Comparison of ENCODE assay signal across 13 cellular contexts in genomic region chr3:187963003-187963676, GRCh38.
A peak's percentile ranks its signal among the peaks of the same experiment; 100 is the strongest.
DNase-seq lines count a peak whose midpoint lies in the region; ATAC-seq and TF ChIP-seq lines count a peak whose summit lies in the region.
"Had no signal": no experiment of that assay in that cellular context is flagged by ENCODE, and none has a peak within 500 bp of the region (broad histone marks: within the 10 kb centered on the region; RNA-seq: fewer than 3 reads in every experiment).

No MANE protein-coding gene starts in this region.

- H3K4me3 Mint-ChIP-seq in type B pancreatic cell, result no peak overlapping the region

- H3K36me3 ChIP-seq in BLaER1 (no peaks in the 10 kb centered on the region), lower lobe of right lung (no peaks in the 10 kb centered on the region), PC-3 (ENCODE audit: low read depth, low read length) (no peaks in the 10 kb centered on the region)
- H3K36me3 ChIP-seq: gastroesophageal sphincter had no signal

- no peak overlapping the region for H2AFZ ChIP-seq in PC-3 (ENCODE audit: low read length)

- peaks cover 4% of the 10 kb centered on the region for H3K4me1 Mint-ChIP-seq in type B pancreatic cell (ENCODE audit: unreplicated experiment)

- H3K4me1 ChIP-seq in BLaER1 (peaks cover 97% of the 10 kb centered on the region), lower lobe of right lung (peaks cover 29% of the 10 kb centered on the region), PC-3 (ENCODE audit: insufficient read depth, low read length) (peaks cover 3% of the 10 kb centered on the region; the same call in 1 of the 2 replicates)

- CTCF ChIA-PET in PC-3 (lab: Charles Lee), result no interaction called here

- no TSS peak for BruUV-seq in PC-3 (replicated peaks; lab: Mats Ljungman, UMichigan)

- H3K27ac Mint-ChIP-seq in type B pancreatic cell, result no peak overlapping the region

- H3K79me2 ChIP-seq in PC-3 (ENCODE audit: low read length), result no peaks in the 10 kb centered on the region

- H3F3A ChIP-seq in PC-3 (ENCODE audit: low read length, unreplicated experiment), result no peaks in the 10 kb centered on the region

- H3K9ac ChIP-seq in BLaER1, result peak overlapping the region; percentile 43
- no peak overlapping the region for H3K9ac ChIP-seq in PC-3 (ENCODE audit: low read length)

- H3K27me3 ChIP-seq in BLaER1 (no peaks in the 10 kb centered on the region), lower lobe of right lung (ENCODE audit: low read depth) (no peaks in the 10 kb centered on the region), PC-3 (ENCODE audit: low read length) (no peaks in the 10 kb centered on the region)
- H3K27me3 ChIP-seq: gastroesophageal sphincter had no signal

- H3K9me2 ChIP-seq in PC-3 (replicated peaks; ENCODE audit: low read length), result no peaks in the 10 kb centered on the region

- peak overlapping the region; percentile 92 for H3K27ac ChIP-seq in BLaER1
- peak overlapping the region; percentile 51 for H3K27ac ChIP-seq in lower lobe of right lung
- H3K27ac ChIP-seq in PC-3 (ENCODE audit: low read length), result no peak overlapping the region
- H3K27ac ChIP-seq: C4-2B, VCaP had no signal

- TF ChIP-seq CTCF in lower lobe of right lung (IDR thresholded peaks at IDR 0.05), result no peak
- no peak for TF ChIP-seq CTCF in PC-3 (conservative IDR thresholded peaks at IDR 0.05; ENCODE audit: low read depth, low read length)
- TF ChIP-seq CTCF in type B pancreatic cell (conservative IDR thresholded peaks at IDR 0.05), result no peak

- H3K4me3 ChIP-seq in BLaER1, result no peak overlapping the region
- H3K4me3 ChIP-seq in lower lobe of right lung, result no peak overlapping the region
- no peak overlapping the region for H3K4me3 ChIP-seq in PC-3 (ENCODE audit: low read length)
- H3K4me3 ChIP-seq: gastroesophageal sphincter, K562 had no signal

- POLR2A ChIA-PET in PC-3 (lab: Charles Lee; ENCODE audit: unreplicated experiment), result no interaction called here

- H3K36me3 Mint-ChIP-seq in type B pancreatic cell, result no peaks in the 10 kb centered on the region

- H3K4me2 ChIP-seq in BLaER1 (peak overlapping the region; percentile 84), PC-3 (ENCODE audit: low read length) (no peak overlapping the region)

- ATAC-seq in GM18868 (IDR thresholded peaks at IDR 0.05; ENCODE audit: unreplicated experiment), result peak; percentile 84
- peak; percentile 70 for ATAC-seq in SK-N-SH treated with all-trans-retinoic acid at 6 μM for 48 hours
- no peak for ATAC-seq in lower lobe of right lung
- ATAC-seq in PC-3, result no peak
- ATAC-seq: K562 had no signal

- H3K9me3 Mint-ChIP-seq in type B pancreatic cell, result no peaks in the 10 kb centered on the region

- H3K9me3 ChIP-seq in BLaER1 (no peaks in the 10 kb centered on the region), lower lobe of right lung (no peaks in the 10 kb centered on the region), PC-3 (ENCODE audit: low read length) (no peaks in the 10 kb centered on the region)
- H3K9me3 ChIP-seq: gastroesophageal sphincter had no signal

- DNase-seq in lower lobe of right lung (no peak), PC-3 (no peak), posterior cingulate gyrus (no peak), type B pancreatic cell (ENCODE audit: extremely low spot score, unreplicated experiment) (no peak)
- DNase-seq: NCI-H2029, NCI-H774 had no signal

- peaks cover 7% of the 10 kb centered on the region for H3K27me3 Mint-ChIP-seq in type B pancreatic cell

- H4K20me1 ChIP-seq in BLaER1 (no peaks in the 10 kb centered on the region), PC-3 (ENCODE audit: low read length) (no peaks in the 10 kb centered on the region)

- intact Hi-C loops in lower lobe of right lung (cut with DNase I) (no loop called here), PC-3 (cut with micrococcal nuclease) (no loop called here), posterior cingulate gyrus (cut with DNase I) (no loop called here)

TF ChIP-seq in SK-N-SH treated with all-trans-retinoic acid at 6 μM for 48 hours, 23 proteins besides CTCF, POLR2A, EP300 and RAD21:
- TF ChIP-seq ZC3H10 (CRISPR knock-in tag; IDR thresholded peaks at IDR 0.05), result no peak
- TF ChIP-seq TSHZ2 (CRISPR knock-in tag; IDR thresholded peaks at IDR 0.05), result no peak
- no peak for TF ChIP-seq ESRRG (CRISPR knock-in tag; IDR thresholded peaks at IDR 0.05)
- no peak for TF ChIP-seq POU6F1 (CRISPR knock-in tag; IDR thresholded peaks at IDR 0.05; ENCODE audit: borderline replicate concordance, low read depth)
TF ChIP-seq in SK-N-SH treated with all-trans-retinoic acid at 6 μM for 48 hours: peak in this region for 0.

Comparison
In these comparisons a context has a peak if more than half of its experiments do, and no peak if none do; other contexts are left out.
1. ATAC-seq: peak in GM18868 (single experiment) and SK-N-SH treated with all-trans-retinoic acid at 6 μM for 48 hours (single experiment); none in lower lobe of right lung (0 of 2) and PC-3 (single experiment).